Comparison of ENCODE assay signal across 11 cellular contexts in the genomic region with DNA sequence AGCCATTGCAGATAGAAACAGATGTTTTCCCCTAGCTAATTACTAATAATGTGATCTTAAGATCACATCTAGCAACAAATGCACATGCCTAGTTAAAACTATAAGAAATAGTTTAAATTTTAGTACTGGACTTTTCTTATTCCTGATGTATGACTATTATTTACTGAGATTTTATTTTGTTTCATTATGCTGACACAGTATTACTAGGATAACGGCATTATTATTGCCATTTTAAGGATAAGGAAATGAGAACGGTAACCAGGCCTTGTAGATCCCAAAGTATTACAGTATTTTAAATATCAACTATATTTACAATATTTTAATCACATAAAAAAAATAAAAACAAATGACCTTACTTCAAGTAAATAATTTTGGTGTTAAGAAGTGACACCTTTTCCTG.
"Had no signal": no experiment of that assay in that cellular context is flagged by ENCODE, and none has a peak within 500 bp of the region (broad histone marks: within the 10 kb centered on the region; RNA-seq: fewer than 3 reads in every experiment).

No MANE protein-coding gene starts in this region.

- H3K36me3 ChIP-seq: HAP-1 had no signal

- ATAC-seq: GM23338, HCT116 had no signal

- H3K4me1 ChIP-seq: HAP-1 had no signal

- H3K4me3 ChIP-seq: GM23248, GM23338, HAP-1 had no signal

- DNase-seq: GM23248, GOT3, H7, H9, HCEC 1CT, HFFc6 had no signal

- FAIRE-seq: H1, H54 had no signal

- H3K27ac ChIP-seq: GM23248 had no signal

- H3K4me2 ChIP-seq: GM23338 had no signal

- H3K9me3 ChIP-seq: HAP-1 had no signal

- H2AFZ ChIP-seq: GM23248, GM23338 had no signal

- H3K9ac ChIP-seq: GM23248 had no signal
